Comparison of ENCODE assay signal across 8 cellular contexts in the genomic region with DNA sequence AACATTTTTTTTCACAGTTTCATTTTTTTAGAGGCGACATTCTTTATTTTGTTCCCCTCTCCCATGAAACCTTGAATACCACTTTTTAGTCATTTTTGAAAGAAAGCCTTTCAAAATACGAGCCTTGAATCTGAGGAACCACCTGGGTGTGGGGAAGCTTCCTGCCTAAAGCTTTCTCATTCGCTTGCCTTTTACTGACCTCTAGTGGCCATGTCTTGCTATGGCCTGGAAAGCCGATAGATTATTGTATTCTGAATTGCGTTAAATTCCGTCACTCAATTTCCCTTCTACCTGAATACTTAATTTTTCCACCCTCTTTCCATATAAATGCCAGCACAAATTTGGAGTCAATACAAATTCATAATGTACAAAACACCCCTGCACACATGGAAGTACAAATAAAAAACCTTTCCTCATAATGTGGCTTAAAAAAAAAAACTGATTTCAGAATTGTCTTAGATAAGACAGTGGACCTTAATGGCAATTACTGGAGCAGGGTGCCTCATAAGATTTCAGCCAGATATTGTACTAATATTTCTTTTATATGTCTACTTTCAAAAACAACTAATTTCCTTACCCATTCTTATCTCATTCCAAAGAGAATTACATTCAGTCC.
A peak's percentile ranks its signal among the peaks of the same experiment; 100 is the strongest.
DNase-seq lines count a peak whose midpoint lies in the region; ATAC-seq, FAIRE-seq and TF ChIP-seq lines count a peak whose summit lies in the region.

No MANE protein-coding gene starts in this region.

- CTCF ChIA-PET in HEK293T (lab: Yijun Ruan, JAX), result interaction anchor here (0.7 kb wide), 1 partner anchor 1444 kb away, joined by 5 read pairs; no protein-coding TSS in a partner anchor
- CTCF ChIA-PET in K562 (lab: Yijun Ruan, JAX; ENCODE audit: low intra/inter-chr PET ratio), result interaction anchor here (1.8 kb wide), 1 partner anchor 240 kb away, joined by 4 read pairs; no protein-coding TSS in a partner anchor

- H3K27me3 ChIP-seq in K562 (ENCODE audit: control insufficient read depth in 2 of 2, insufficient read depth in 2 of 2, low read length in 2 of 2), result no peaks in the 10 kb centered on the region
- no peaks in the 10 kb centered on the region for H3K27me3 ChIP-seq in iPS DF 6.9 (ENCODE audit: control insufficient read depth, insufficient read depth, low read length)

- TF ChIP-seq EP300 in K562 (IDR thresholded peaks at IDR 0.05; ENCODE audit: low read length), result no peak

- H3K4me2 ChIP-seq in K562 (ENCODE audit: insufficient read depth, low read length), result no peak overlapping the region

- WGBS in K562 (ENCODE audit: insufficient coverage, low coverage, missing lambda C conversion rate), result 1% methylated on average over 5 of the region's 6 CpGs
- WGBS in iPS DF 6.9 (ENCODE audit: insufficient coverage, insufficient read length), result no CpG with 5 or more reads among the region's 6 CpGs

- no peaks in the 10 kb centered on the region for H4K20me1 ChIP-seq in K562 (replicated peaks; ENCODE audit: control insufficient read depth, insufficient read depth, low read length)

- DNase-seq in activated T-cell treated with anti-CD3 and anti-CD28 coated beads for 24 hours (ENCODE audit: low read depth), result peak; percentile 41
- no peak for DNase-seq in activated T-cell treated with anti-CD3 and anti-CD28 coated beads, Interleukin-2, amount 50 U/mL, for 24 hours
- DNase-seq in HEK293T (ENCODE audit: extremely low spot score), result peak; percentile 75
- DNase-seq in M059J (ENCODE audit: low read depth), result peak; percentile 48
- DNase-seq in K562 (ENCODE audit: extremely low read depth in 1 of 4, low spot score in 3 of 4), result peak; percentile 72 to 81 (median 77)
- DNase-seq in iPS DF 6.9 (ENCODE audit: low read depth, low spot score), result peak; percentile 50
- peak; percentile 8 to 58 (median 11) for DNase-seq in stimulated activated CD4-positive, alpha-beta T cell treated with anti-CD3 and anti-CD28 coated beads, Interleukin-12 subunit alpha, Interleukin-12 subunit beta, amount 100 ng/mL, for 48 hours (ENCODE audit: low read depth in 2 of 3, low spot score in 1 of 3)

- H3K79me2 ChIP-seq in K562 (ENCODE audit: control insufficient read depth, insufficient read depth, low read length), result no peaks in the 10 kb centered on the region

- H3K4me3 ChIP-seq in K562 (no peak overlapping the region), iPS DF 6.9 (ENCODE audit: low read length) (no peak overlapping the region)

- H2AFZ ChIP-seq in K562 (ENCODE audit: low read depth, low read length), result no peak overlapping the region

- peaks cover 22% of the 10 kb centered on the region for H3K27me3 Mint-ChIP-seq in activated T-cell treated with anti-CD3 and anti-CD28 coated beads, Interleukin-2, amount 50 U/mL, for 24 hours

- H3K9me3 ChIP-seq in K562 (replicated peaks; ENCODE audit: control insufficient read depth, insufficient read depth, low read depth, low read length), result no peaks in the 10 kb centered on the region
- H3K9me3 ChIP-seq in iPS DF 6.9 (ENCODE audit: control insufficient read depth, insufficient read depth, low read length), result 0 out of 2 replicates have a peak, but pooled peaks cover 2% of the 10 kb centered on the region

- no peak overlapping the region for H3K27ac ChIP-seq in K562 (ENCODE audit: extremely low read depth, low read depth, low read length)
- H3K27ac ChIP-seq in iPS DF 6.9 (ENCODE audit: low read length), result no peak overlapping the region

- peak; percentile 69 to 86 (median 76) for TF ChIP-seq CTCF in K562 (IDR thresholded peaks at IDR 0.05 in 2 of 3, conservative IDR thresholded peaks at IDR 0.05 in 1 of 3; ENCODE audit: insufficient read depth in 2 of 3, low read depth in 1 of 3, low read length in 3 of 3)

- no peaks in the 10 kb centered on the region for H3K36me3 Mint-ChIP-seq in activated T-cell treated with anti-CD3 and anti-CD28 coated beads, Interleukin-2, amount 50 U/mL, for 24 hours (ENCODE audit: low read depth)

- peak; percentile 86 to 88 for TF ChIP-seq RAD21 in K562 (CRISPR knock-in tag; conservative IDR thresholded peaks at IDR 0.05 in 1 of 2, IDR thresholded peaks at IDR 0.05 in 1 of 2)

- in situ Hi-C loops in K562 (cut with MboI), result no loop called here

- H3K9ac ChIP-seq in K562 (ENCODE audit: insufficient read depth in 1 of 2, low read depth in 2 of 2, low read length in 2 of 2), result no peak overlapping the region

- TF ChIP-seq POLR2A in K562 (conservative IDR thresholded peaks at IDR 0.05), result no peak

- H3K9me3 Mint-ChIP-seq in activated T-cell treated with anti-CD3 and anti-CD28 coated beads, Interleukin-2, amount 50 U/mL, for 24 hours, result no peaks in the 10 kb centered on the region

- no peaks in the 10 kb centered on the region for H3K4me1 ChIP-seq in K562 (replicated peaks in 1 of 2; ENCODE audit: control insufficient read depth in 2 of 2, insufficient read depth in 2 of 2, low read length in 2 of 2)
- H3K4me1 ChIP-seq in iPS DF 6.9 (ENCODE audit: control insufficient read depth, insufficient read depth, low read length), result no peaks in the 10 kb centered on the region

- no peak overlapping the region for H3K27ac Mint-ChIP-seq in activated T-cell treated with anti-CD3 and anti-CD28 coated beads, Interleukin-2, amount 50 U/mL, for 24 hours

- no peaks in the 10 kb centered on the region for H3K9me1 ChIP-seq in K562 (ENCODE audit: control insufficient read depth, insufficient read depth, low read length)

- peak; percentile 89 for FAIRE-seq in K562 (lab: Jason Lieb, UNC)

- POLR2A ChIA-PET in HEK293T (lab: Yijun Ruan, JAX), result no interaction called here
- POLR2A ChIA-PET in K562 (lab: Yijun Ruan, JAX), result interaction anchor here (0.5 kb wide), 1 partner anchor 582 kb away, joined by 3 read pairs; no protein-coding TSS in a partner anchor

- H3K4me1 Mint-ChIP-seq in activated T-cell treated with anti-CD3 and anti-CD28 coated beads, Interleukin-2, amount 50 U/mL, for 24 hours (ENCODE audit: low read depth), result peaks cover 2% of the 10 kb centered on the region

- no peaks in the 10 kb centered on the region for H3K36me3 ChIP-seq in K562 (ENCODE audit: control insufficient read depth, insufficient read depth, low read length)
- no peaks in the 10 kb centered on the region for H3K36me3 ChIP-seq in iPS DF 6.9 (ENCODE audit: control insufficient read depth, insufficient read depth, low read length)

- intact Hi-C loops in K562 (cut with micrococcal nuclease), result loop anchor here (1.0 to 5.0 kb wide), 3 partner anchors 39 to 239 kb away; no protein-coding TSS in a partner anchor

- ATAC-seq in SK-N-SH treated with all-trans-retinoic acid at 6 μM for 48 hours, result peak; percentile 95
- peak; percentile 96 for ATAC-seq in K562

- no TSS peak for BruUV-seq in K562 (replicated peaks; lab: Mats Ljungman, UMichigan)

- H3K4me3 Mint-ChIP-seq in activated T-cell treated with anti-CD3 and anti-CD28 coated beads, Interleukin-2, amount 50 U/mL, for 24 hours, result no peak overlapping the region

TF ChIP-seq in HEK293T, 16 proteins besides CTCF, POLR2A, EP300 and RAD21:
- TF ChIP-seq ZNF384 (IDR thresholded peaks at IDR 0.05) (no peak), FOXA1 (IDR thresholded peaks at IDR 0.05) (no peak)
- TF ChIP-seq, protein P1, sequence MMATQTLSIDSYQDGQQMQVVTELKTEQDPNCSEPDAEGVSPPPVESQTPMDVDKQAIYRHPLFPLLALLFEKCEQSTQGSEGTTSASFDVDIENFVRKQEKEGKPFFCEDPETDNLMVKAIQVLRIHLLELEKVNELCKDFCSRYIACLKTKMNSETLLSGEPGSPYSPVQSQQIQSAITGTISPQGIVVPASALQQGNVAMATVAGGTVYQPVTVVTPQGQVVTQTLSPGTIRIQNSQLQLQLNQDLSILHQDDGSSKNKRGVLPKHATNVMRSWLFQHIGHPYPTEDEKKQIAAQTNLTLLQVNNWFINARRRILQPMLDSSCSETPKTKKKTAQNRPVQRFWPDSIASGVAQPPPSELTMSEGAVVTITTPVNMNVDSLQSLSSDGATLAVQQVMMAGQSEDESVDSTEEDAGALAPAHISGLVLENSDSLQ (IDR thresholded peaks at IDR 0.05), result peak; percentile 41; the same call in 1 of the 2 replicates

TF ChIP-seq in SK-N-SH treated with all-trans-retinoic acid at 6 μM for 48 hours, 23 proteins besides CTCF, POLR2A, EP300 and RAD21 (continues in another document):
- TF ChIP-seq TCF4 (CRISPR knock-in tag; IDR thresholded peaks at IDR 0.05; ENCODE audit: borderline replicate concordance), result no peak
- no peak for TF ChIP-seq RARB (CRISPR knock-in tag; IDR thresholded peaks at IDR 0.05)
- TF ChIP-seq, protein P2, sequence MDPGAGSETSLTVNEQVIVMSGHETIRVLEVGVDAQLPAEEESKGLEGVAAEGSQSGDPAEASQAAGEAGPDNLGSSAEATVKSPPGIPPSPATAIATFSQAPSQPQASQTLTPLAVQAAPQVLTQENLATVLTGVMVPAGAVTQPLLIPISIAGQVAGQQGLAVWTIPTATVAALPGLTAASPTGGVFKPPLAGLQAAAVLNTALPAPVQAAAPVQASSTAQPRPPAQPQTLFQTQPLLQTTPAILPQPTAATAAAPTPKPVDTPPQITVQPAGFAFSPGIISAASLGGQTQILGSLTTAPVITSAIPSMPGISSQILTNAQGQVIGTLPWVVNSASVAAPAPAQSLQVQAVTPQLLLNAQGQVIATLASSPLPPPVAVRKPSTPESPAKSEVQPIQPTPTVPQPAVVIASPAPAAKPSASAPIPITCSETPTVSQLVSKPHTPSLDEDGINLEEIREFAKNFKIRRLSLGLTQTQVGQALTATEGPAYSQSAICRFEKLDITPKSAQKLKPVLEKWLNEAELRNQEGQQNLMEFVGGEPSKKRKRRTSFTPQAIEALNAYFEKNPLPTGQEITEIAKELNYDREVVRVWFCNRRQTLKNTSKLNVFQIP (CRISPR knock-in tag; IDR thresholded peaks at IDR 0.05; ENCODE audit: borderline replicate concordance, low read depth), result no peak
- no peak for TF ChIP-seq ARNTL (CRISPR knock-in tag; IDR thresholded peaks at IDR 0.05; ENCODE audit: borderline replicate concordance, low read depth)

TF ChIP-seq in K562, 482 proteins besides CTCF, POLR2A, EP300 and RAD21 (continues in another document):
- no peak for TF ChIP-seq MED1 (CRISPR knock-in tag; IDR thresholded peaks at IDR 0.05; ENCODE audit: borderline replicate concordance)
- no peak for TF ChIP-seq ESRRB (CRISPR knock-in tag; IDR thresholded peaks at IDR 0.05; ENCODE audit: borderline replicate concordance)
